ENCODE assay signal across 1 cellular context in the genomic region with DNA sequence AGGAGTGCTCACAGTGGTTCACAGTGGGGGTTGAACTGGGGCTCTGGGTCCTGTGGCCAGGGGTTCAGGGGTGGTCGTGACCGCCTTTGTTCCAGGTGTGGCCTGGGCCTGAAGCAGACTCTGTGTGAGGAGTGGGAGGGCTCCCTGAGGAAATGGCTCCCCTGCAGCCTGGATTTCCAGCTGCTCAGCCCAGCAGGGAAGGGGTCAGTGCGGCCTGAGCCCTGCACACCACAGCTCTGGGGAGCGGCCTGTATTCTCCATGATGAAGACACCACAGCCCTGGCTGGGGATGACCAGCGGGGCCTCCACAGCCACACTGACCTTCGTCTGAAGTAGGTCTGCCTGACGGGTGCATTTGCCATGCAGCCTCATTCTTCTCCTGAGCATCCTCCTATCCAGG.
TF ChIP-seq lines count a peak whose summit lies in the region.

No MANE protein-coding gene starts in this region.

TF ChIP-seq in H1, 55 proteins besides CTCF, POLR2A, EP300 and RAD21:
- no peak for TF ChIP-seq KDM4A (IDR thresholded peaks at IDR 0.05; ENCODE audit: low read depth, low read length, severe bottlenecking)
